In genomic region chrX:154547245-154548027, GRCh38 we compare ENCODE assay signal across 1 cellular context.
TF ChIP-seq lines count a peak whose summit lies in the region.

TSS of gene IKBKG (plus strand) at chrX:154547620. CDS start at chrX:154552003, 4,383 bp downstream.

TF ChIP-seq in HEK293, 187 proteins besides CTCF, POLR2A, EP300 and RAD21 (continued from another document and continues in another):
- TF ChIP-seq ZNF513 (tag by site-specific recombination; IDR thresholded peaks at IDR 0.05) (no peak), GLIS1 (tag by site-specific recombination; IDR thresholded peaks at IDR 0.05) (no peak), ZNF664 (tag by site-specific recombination; IDR thresholded peaks at IDR 0.05) (no peak), ZNF23 (tag by site-specific recombination; IDR thresholded peaks at IDR 0.05; ENCODE audit: borderline replicate concordance) (no peak), ZNF48 (tag by site-specific recombination; IDR thresholded peaks at IDR 0.05) (no peak), ZNF292 (tag by site-specific recombination; IDR thresholded peaks at IDR 0.05; ENCODE audit: borderline replicate concordance, low read depth) (no peak), ZNF521 (tag by site-specific recombination; IDR thresholded peaks at IDR 0.05) (no peak), ZNF391 (tag by site-specific recombination; IDR thresholded peaks at IDR 0.05; ENCODE audit: borderline replicate concordance, low read depth) (no peak), ZBTB17 (tag by site-specific recombination; IDR thresholded peaks at IDR 0.05) (no peak), ZNF654 (tag by site-specific recombination; IDR thresholded peaks at IDR 0.05; ENCODE audit: low read depth) (no peak), ZNF114 (tag by site-specific recombination; IDR thresholded peaks at IDR 0.05) (no peak), ZNF19 (tag by site-specific recombination; IDR thresholded peaks at IDR 0.05; ENCODE audit: low read depth) (no peak), ZBTB7A (tag by site-specific recombination; IDR thresholded peaks at IDR 0.05; ENCODE audit: low read depth) (no peak), ZNF624 (tag by site-specific recombination; IDR thresholded peaks at IDR 0.05) (no peak), ZNF221 (tag by site-specific recombination; IDR thresholded peaks at IDR 0.05; ENCODE audit: borderline replicate concordance) (no peak), ZNF707 (tag by site-specific recombination; IDR thresholded peaks at IDR 0.05) (no peak), ZNF423 (tag by site-specific recombination; IDR thresholded peaks at IDR 0.05) (no peak), KLF10 (tag by site-specific recombination; IDR thresholded peaks at IDR 0.05) (peak; percentile 86; the same call in 1 of the 2 replicates), ZNF2 (tag by site-specific recombination; IDR thresholded peaks at IDR 0.05) (peak; percentile 33; the same call in 1 of the 2 replicates), ZNF350 (tag by site-specific recombination; IDR thresholded peaks at IDR 0.05) (no peak), TRIM28 (IDR thresholded peaks at IDR 0.05; ENCODE audit: borderline replicate concordance, low read length) (no peak), ZFP37 (tag by site-specific recombination; IDR thresholded peaks at IDR 0.05) (no peak), ZNF560 (tag by site-specific recombination; IDR thresholded peaks at IDR 0.05; ENCODE audit: borderline replicate concordance) (no peak), ZNF37A (tag by site-specific recombination; IDR thresholded peaks at IDR 0.05) (no peak), ZSCAN30 (tag by site-specific recombination; IDR thresholded peaks at IDR 0.05) (peak; percentile 92), KLF8 (tag by site-specific recombination; IDR thresholded peaks at IDR 0.05) (peak; percentile 89), ZNF140 (tag by site-specific recombination; IDR thresholded peaks at IDR 0.05) (no peak), ZNF670 (tag by site-specific recombination; IDR thresholded peaks at IDR 0.05; ENCODE audit: low read depth) (no peak), ZNF510 (tag by site-specific recombination; IDR thresholded peaks at IDR 0.05; ENCODE audit: insufficient replicate concordance) (no peak), ZFP69B (tag by site-specific recombination; IDR thresholded peaks at IDR 0.05) (no peak), HOXD13 (CRISPR knock-in tag; IDR thresholded peaks at IDR 0.05; ENCODE audit: borderline replicate concordance) (no peak), HOXA7 (CRISPR knock-in tag; IDR thresholded peaks at IDR 0.05; ENCODE audit: borderline replicate concordance) (no peak), PRDM2 (tag by site-specific recombination; IDR thresholded peaks at IDR 0.05; ENCODE audit: borderline replicate concordance) (no peak), ZNF645 (tag by site-specific recombination; IDR thresholded peaks at IDR 0.05) (no peak), WT1 (tag by site-specific recombination; IDR thresholded peaks at IDR 0.05) (no peak), KLF7 (tag by site-specific recombination; IDR thresholded peaks at IDR 0.05; ENCODE audit: borderline replicate concordance) (no peak), ZNF704 (tag by site-specific recombination; IDR thresholded peaks at IDR 0.05) (no peak), ZNF239 (tag by site-specific recombination; IDR thresholded peaks at IDR 0.05) (no peak), ZNF132 (tag by site-specific recombination; IDR thresholded peaks at IDR 0.05; ENCODE audit: borderline replicate concordance) (no peak), ZBTB26 (tag by site-specific recombination; optimal IDR thresholded peaks at IDR 0.05) (no peak), GLI2 (tag by site-specific recombination; IDR thresholded peaks at IDR 0.05; ENCODE audit: borderline replicate concordance, low read depth) (no peak)
- TF ChIP-seq, protein P1, sequence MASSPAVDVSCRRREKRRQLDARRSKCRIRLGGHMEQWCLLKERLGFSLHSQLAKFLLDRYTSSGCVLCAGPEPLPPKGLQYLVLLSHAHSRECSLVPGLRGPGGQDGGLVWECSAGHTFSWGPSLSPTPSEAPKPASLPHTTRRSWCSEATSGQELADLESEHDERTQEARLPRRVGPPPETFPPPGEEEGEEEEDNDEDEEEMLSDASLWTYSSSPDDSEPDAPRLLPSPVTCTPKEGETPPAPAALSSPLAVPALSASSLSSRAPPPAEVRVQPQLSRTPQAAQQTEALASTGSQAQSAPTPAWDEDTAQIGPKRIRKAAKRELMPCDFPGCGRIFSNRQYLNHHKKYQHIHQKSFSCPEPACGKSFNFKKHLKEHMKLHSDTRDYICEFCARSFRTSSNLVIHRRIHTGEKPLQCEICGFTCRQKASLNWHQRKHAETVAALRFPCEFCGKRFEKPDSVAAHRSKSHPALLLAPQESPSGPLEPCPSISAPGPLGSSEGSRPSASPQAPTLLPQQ (tag by site-specific recombination; IDR thresholded peaks at IDR 0.05), result peak; percentile 22; the same call in 1 of the 2 replicates
- TF ChIP-seq, protein P2, sequence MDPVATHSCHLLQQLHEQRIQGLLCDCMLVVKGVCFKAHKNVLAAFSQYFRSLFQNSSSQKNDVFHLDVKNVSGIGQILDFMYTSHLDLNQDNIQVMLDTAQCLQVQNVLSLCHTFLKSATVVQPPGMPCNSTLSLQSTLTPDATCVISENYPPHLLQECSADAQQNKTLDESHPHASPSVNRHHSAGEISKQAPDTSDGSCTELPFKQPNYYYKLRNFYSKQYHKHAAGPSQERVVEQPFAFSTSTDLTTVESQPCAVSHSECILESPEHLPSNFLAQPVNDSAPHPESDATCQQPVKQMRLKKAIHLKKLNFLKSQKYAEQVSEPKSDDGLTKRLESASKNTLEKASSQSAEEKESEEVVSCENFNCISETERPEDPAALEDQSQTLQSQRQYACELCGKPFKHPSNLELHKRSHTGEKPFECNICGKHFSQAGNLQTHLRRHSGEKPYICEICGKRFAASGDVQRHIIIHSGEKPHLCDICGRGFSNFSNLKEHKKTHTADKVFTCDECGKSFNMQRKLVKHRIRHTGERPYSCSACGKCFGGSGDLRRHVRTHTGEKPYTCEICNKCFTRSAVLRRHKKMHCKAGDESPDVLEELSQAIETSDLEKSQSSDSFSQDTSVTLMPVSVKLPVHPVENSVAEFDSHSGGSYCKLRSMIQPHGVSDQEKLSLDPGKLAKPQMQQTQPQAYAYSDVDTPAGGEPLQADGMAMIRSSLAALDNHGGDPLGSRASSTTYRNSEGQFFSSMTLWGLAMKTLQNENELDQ (tag by site-specific recombination; IDR thresholded peaks at IDR 0.05; ENCODE audit: low read depth), result no peak
- TF ChIP-seq, protein P3, sequence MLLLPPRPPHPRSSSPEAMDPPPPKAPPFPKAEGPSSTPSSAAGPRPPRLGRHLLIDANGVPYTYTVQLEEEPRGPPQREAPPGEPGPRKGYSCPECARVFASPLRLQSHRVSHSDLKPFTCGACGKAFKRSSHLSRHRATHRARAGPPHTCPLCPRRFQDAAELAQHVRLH (tag by site-specific recombination; IDR thresholded peaks at IDR 0.05), result 0 out of 2 replicates have a peak, but pooled peaks have one; percentile 55
- TF ChIP-seq, protein P4, sequence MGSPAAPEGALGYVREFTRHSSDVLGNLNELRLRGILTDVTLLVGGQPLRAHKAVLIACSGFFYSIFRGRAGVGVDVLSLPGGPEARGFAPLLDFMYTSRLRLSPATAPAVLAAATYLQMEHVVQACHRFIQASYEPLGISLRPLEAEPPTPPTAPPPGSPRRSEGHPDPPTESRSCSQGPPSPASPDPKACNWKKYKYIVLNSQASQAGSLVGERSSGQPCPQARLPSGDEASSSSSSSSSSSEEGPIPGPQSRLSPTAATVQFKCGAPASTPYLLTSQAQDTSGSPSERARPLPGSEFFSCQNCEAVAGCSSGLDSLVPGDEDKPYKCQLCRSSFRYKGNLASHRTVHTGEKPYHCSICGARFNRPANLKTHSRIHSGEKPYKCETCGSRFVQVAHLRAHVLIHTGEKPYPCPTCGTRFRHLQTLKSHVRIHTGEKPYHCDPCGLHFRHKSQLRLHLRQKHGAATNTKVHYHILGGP (tag by site-specific recombination; IDR thresholded peaks at IDR 0.05), result no peak
- TF ChIP-seq, protein P5, sequence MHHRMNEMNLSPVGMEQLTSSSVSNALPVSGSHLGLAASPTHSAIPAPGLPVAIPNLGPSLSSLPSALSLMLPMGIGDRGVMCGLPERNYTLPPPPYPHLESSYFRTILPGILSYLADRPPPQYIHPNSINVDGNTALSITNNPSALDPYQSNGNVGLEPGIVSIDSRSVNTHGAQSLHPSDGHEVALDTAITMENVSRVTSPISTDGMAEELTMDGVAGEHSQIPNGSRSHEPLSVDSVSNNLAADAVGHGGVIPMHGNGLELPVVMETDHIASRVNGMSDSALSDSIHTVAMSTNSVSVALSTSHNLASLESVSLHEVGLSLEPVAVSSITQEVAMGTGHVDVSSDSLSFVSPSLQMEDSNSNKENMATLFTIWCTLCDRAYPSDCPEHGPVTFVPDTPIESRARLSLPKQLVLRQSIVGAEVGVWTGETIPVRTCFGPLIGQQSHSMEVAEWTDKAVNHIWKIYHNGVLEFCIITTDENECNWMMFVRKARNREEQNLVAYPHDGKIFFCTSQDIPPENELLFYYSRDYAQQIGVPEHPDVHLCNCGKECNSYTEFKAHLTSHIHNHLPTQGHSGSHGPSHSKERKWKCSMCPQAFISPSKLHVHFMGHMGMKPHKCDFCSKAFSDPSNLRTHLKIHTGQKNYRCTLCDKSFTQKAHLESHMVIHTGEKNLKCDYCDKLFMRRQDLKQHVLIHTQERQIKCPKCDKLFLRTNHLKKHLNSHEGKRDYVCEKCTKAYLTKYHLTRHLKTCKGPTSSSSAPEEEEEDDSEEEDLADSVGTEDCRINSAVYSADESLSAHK (tag by site-specific recombination; IDR thresholded peaks at IDR 0.05), result peak; percentile 80
